Comparison of ENCODE assay signal across 19 cellular contexts in the genomic region with DNA sequence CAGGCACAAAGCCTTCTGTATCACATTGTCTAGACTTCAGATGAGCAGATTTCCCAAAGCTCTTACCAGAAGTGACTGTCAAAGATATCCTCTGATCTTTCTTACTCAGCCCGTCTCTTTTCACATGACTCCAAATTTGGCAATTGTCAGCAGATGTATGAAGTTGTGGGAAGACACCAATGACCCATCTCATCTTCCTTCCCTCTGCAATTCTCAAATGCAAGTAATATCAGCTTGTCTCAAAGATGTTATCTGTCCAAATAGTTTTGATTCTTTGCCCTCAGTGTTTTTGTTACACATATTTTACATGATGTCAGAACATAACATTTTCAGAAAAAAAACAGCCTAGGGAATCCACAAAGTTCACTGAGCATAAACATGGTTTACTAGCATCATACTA. TPM values are rescaled to one million over a fixed set of nuclear protein-coding genes. Genes with fewer than 3 reads are reported as not detected.
A peak's percentile ranks its signal among the peaks of the same experiment; 100 is the strongest.
DNase-seq lines count a peak whose midpoint lies in the region; ATAC-seq and TF ChIP-seq lines count a peak whose summit lies in the region.
"Had no signal": no experiment of that assay in that cellular context is flagged by ENCODE, and none has a peak within 500 bp of the region (broad histone marks: within the 10 kb centered on the region; RNA-seq: fewer than 3 reads in every experiment).

No MANE protein-coding gene starts in this region.

- no peak overlapping the region for H3K4me3 ChIP-seq in BJ (ENCODE audit: low read depth, low read length)
- H3K4me3 ChIP-seq in fibroblast of lung (replicated peaks in 1 of 4; ENCODE audit: control extremely low read depth in 1 of 4, insufficient read depth in 1 of 4, low read depth in 3 of 4, low read length in 4 of 4) = no peak overlapping the region
- no peak overlapping the region for H3K4me3 ChIP-seq in osteoblast (ENCODE audit: insufficient read depth, low read length)
- H3K4me3 ChIP-seq: BLaER1 treated with 17β-estradiol and CSF1 and Interleukin-3, amounts not matched to agents 10 nM and 100 nM; heart left ventricle; MG63 had no signal

- H3K27ac ChIP-seq in fibroblast of lung (ENCODE audit: insufficient read depth, low read length) (peak overlapping the region; percentile 28), osteoblast (ENCODE audit: low read depth, low read length) (peak overlapping the region; percentile 16)
- H3K27ac ChIP-seq: heart left ventricle had no signal

- H3K27me3 ChIP-seq in BJ (ENCODE audit: control insufficient read depth, insufficient read depth, low read length) (no peaks in the 10 kb centered on the region), fibroblast of lung (ENCODE audit: control insufficient read depth, insufficient read depth, low read length) (no peaks in the 10 kb centered on the region), osteoblast (ENCODE audit: insufficient read depth, low read length) (no peaks in the 10 kb centered on the region)
- H3K27me3 ChIP-seq: BLaER1 treated with 17β-estradiol and CSF1 and Interleukin-3, amounts not matched to agents 10 nM and 100 nM; heart left ventricle; MG63 had no signal

- H2AFZ ChIP-seq in fibroblast of lung (ENCODE audit: low read length) (no peak overlapping the region), osteoblast (ENCODE audit: low read length) (no peak overlapping the region)

- H3K4me2 ChIP-seq in fibroblast of lung (ENCODE audit: extremely low read depth, insufficient read depth, low read length) = no peak overlapping the region
- H3K4me2 ChIP-seq in osteoblast (ENCODE audit: insufficient read depth, low read length) = no peak overlapping the region

- POLR2A ChIA-PET in BJ (lab: Charles Lee) = no interaction called here

- no peak for ATAC-seq in Right ventricle myocardium superior (ENCODE audit: poor library complexity)
- ATAC-seq: activated naive CD8-positive, alpha-beta T cell treated with anti-CD3 and anti-CD28 coated beads, Interleukin-2, amount 50 U/mL, for 24 hours; stimulated activated naive CD8-positive, alpha-beta T cell treated with anti-CD3 and anti-CD28 coated beads, Interleukin-15, Interleukin-2, amounts not matched to agents 100 U/mL and 50 U/mL, for 24 hours had no signal

- H4K20me1 ChIP-seq in fibroblast of lung (ENCODE audit: control insufficient read depth, extremely low read depth, insufficient read depth, low read length) = no peaks in the 10 kb centered on the region
- H4K20me1 ChIP-seq in osteoblast (ENCODE audit: insufficient read depth, low read length) = no peaks in the 10 kb centered on the region
- H4K20me1 ChIP-seq: BLaER1 treated with 17β-estradiol and CSF1 and Interleukin-3, amounts not matched to agents 10 nM and 100 nM had no signal

- H3K79me2 ChIP-seq in fibroblast of lung (ENCODE audit: control insufficient read depth, insufficient read depth, low read length) (no peaks in the 10 kb centered on the region), osteoblast (ENCODE audit: insufficient read depth, low read length) (no peaks in the 10 kb centered on the region)

- H3K4me1 ChIP-seq in fibroblast of lung (ENCODE audit: control insufficient read depth, extremely low read depth, insufficient read depth, low read length) (peaks cover 6% of the 10 kb centered on the region), osteoblast (ENCODE audit: insufficient read depth, low read length) (peaks cover 3% of the 10 kb centered on the region)

- DNase-seq in BJ (ENCODE audit: low read depth) (peak; percentile 77), OCI-M1 (lab: John Stamatoyannopoulos, UW) (peak; percentile 15), fibroblast of lung (ENCODE audit: low read depth in 2 of 2) (peak; percentile 58 to 73), osteoblast (ENCODE audit: insufficient read length, low spot score, missing footprints) (peak; percentile 58), Right ventricle myocardium superior (no peak), T-helper 9 cell (no peak), NAMALWA (ENCODE audit: low spot score) (no peak)
- no peak for DNase-seq in stimulated activated CD4-positive, alpha-beta T cell treated with anti-CD3 and anti-CD28 coated beads, Interleukin-2, amount 100 ng/mL, for 48 hours
- DNase-seq: activated CD4-positive, alpha-beta memory T cell treated with anti-CD3 and anti-CD28 coated beads for 36 hours; activated naive CD8-positive, alpha-beta T cell treated with anti-CD3 and anti-CD28 coated beads, Interleukin-2, amount 50 U/mL, for 24 hours; cerebellar nuclear complex; heart left ventricle; kidney; MG63; NCI-H187 treated with DMSO at 0.1 percent for 48 hours; NCI-H524; posterior cingulate gyrus; stimulated activated naive CD8-positive, alpha-beta T cell treated with anti-CD3 and anti-CD28 coated beads, Interleukin-15, Interleukin-2, amounts not matched to agents 100 U/mL and 50 U/mL, for 24 hours had no signal

- CTCF ChIA-PET in BJ (lab: Yijun Ruan, JAX) = no interaction called here

- intact Hi-C loops in Right ventricle myocardium superior (cut with DNase I) = no loop called here

- H3K9me3 ChIP-seq in fibroblast of lung (ENCODE audit: control insufficient read depth, insufficient read depth, low read depth, low read length) (no peaks in the 10 kb centered on the region), osteoblast (ENCODE audit: low read depth, low read length) (no peaks in the 10 kb centered on the region)
- H3K9me3 ChIP-seq: heart left ventricle, MG63 had no signal

- H3K36me3 ChIP-seq in BJ (ENCODE audit: control insufficient read depth, insufficient read depth, low read length) (no peaks in the 10 kb centered on the region), fibroblast of lung (ENCODE audit: control insufficient read depth, insufficient read depth, low read length) (no peaks in the 10 kb centered on the region), osteoblast (ENCODE audit: insufficient read depth, low read length) (no peaks in the 10 kb centered on the region)
- H3K36me3 ChIP-seq: BLaER1 treated with 17β-estradiol and CSF1 and Interleukin-3, amounts not matched to agents 10 nM and 100 nM; heart left ventricle; MG63 had no signal

- H3K9ac ChIP-seq in fibroblast of lung (ENCODE audit: insufficient read depth, low read length) = no peak overlapping the region

- TF ChIP-seq CTCF in BJ (IDR thresholded peaks at IDR 0.05; ENCODE audit: insufficient read depth, low read depth, low read length) (no peak), fibroblast of lung (conservative IDR thresholded peaks at IDR 0.05 in 1 of 2, IDR thresholded peaks at IDR 0.05 in 1 of 2; ENCODE audit: low read depth in 1 of 2, low read length in 2 of 2) (no peak), osteoblast (IDR thresholded peaks at IDR 0.05; ENCODE audit: extremely low read depth, low read depth, low read length) (no peak)

RNA-seq across cellular contexts. Expression of gene RGS2, which starts 45.1 kb away (rescaled TPM):
- 11.5 and 26.0 TPM in 2 replicates for polyA plus RNA-seq in BJ (2011; rRNA removed)
- 4.8 and 7.8 TPM in 2 replicates for polyA minus RNA-seq in BJ (2011; rRNA and poly(A)+ RNA removed)
- total RNA-seq in fibroblast of lung = 18.2 and 31.7 TPM in 2 replicates
- polyA plus RNA-seq in fibroblast of lung = 43.9 and 77.3 TPM in 2 replicates
- polyA plus RNA-seq in fibroblast of lung (2012) = 29.8 and 49.0 TPM in 2 replicates
- 1.0 and 1.1 TPM in 2 replicates for polyA minus RNA-seq in fibroblast of lung (ENCODE audit: low replicate concordance)
- 5.6 and 5.8 TPM in 2 replicates for total RNA-seq in osteoblast
- total RNA-seq in Right ventricle myocardium superior = 18.4 TPM

Comparison
In these comparisons a context has a peak if more than half of its experiments do, and no peak if none do; other contexts are left out.
1. DNase-seq: peak in BJ (single experiment), OCI-M1 (single experiment), fibroblast of lung (2 of 2) and osteoblast (single experiment); none in Right ventricle myocardium superior (single experiment), stimulated activated CD4-positive, alpha-beta T cell treated with anti-CD3 and anti-CD28 coated beads, Interleukin-2, amount 100 ng/mL, for 48 hours (0 of 2), T-helper 9 cell (single experiment) and NAMALWA (single experiment).